8 cellular contexts compared by ENCODE assay signal in genomic region chr22:30485362-30485988, GRCh38. TPM values are rescaled to one million over a fixed set of nuclear protein-coding genes. Genes with fewer than 3 reads are reported as not detected.
DNase-seq lines count a peak whose midpoint lies in the region; ATAC-seq and TF ChIP-seq lines count a peak whose summit lies in the region.

No MANE protein-coding gene starts in this region.

- H3K4me1 Mint-ChIP-seq in brain (peaks cover 4% of the 10 kb centered on the region), immature natural killer cell (no peaks in the 10 kb centered on the region)

- no peaks in the 10 kb centered on the region for H3K4me1 ChIP-seq in KMS-11 (ENCODE audit: low read depth, poor library complexity, severe bottlenecking)

- ATAC-seq in GM18868 (IDR thresholded peaks at IDR 0.05; ENCODE audit: unreplicated experiment) (no peak), GM21423 (IDR thresholded peaks at IDR 0.05; ENCODE audit: unreplicated experiment) (no peak)

- H3K4me3 Mint-ChIP-seq in brain (no peak overlapping the region), immature natural killer cell (no peak overlapping the region)

- H3K9ac ChIP-seq in KMS-11: no peak overlapping the region

- no peaks in the 10 kb centered on the region for H3K79me2 ChIP-seq in KMS-11 (ENCODE audit: insufficient read depth, low read depth)

- DNase-seq in GM12865 (ENCODE audit: low read depth): peak; percentile 74
- peak; percentile 68 to 75 (median 69) for DNase-seq in immature natural killer cell
- peak; percentile 78 for DNase-seq in stimulated activated CD4-positive, alpha-beta T cell treated with anti-CD3 and anti-CD28 coated beads, Interleukin-15, amount 100 ng/mL, for 24 hours

- peaks cover 36% of the 10 kb centered on the region; the same call in 1 of the 2 replicates for H3K27me3 ChIP-seq in KMS-11 (ENCODE audit: insufficient read depth, low read depth)

- peaks cover 11% of the 10 kb centered on the region for H3K27me3 Mint-ChIP-seq in brain
- H3K27me3 Mint-ChIP-seq in immature natural killer cell (ENCODE audit: low read depth in 3 of 3): peaks cover 4 to 16% (median 5%) of the 10 kb centered on the region in 3 donors

- H3K36me3 Mint-ChIP-seq in brain (no peaks in the 10 kb centered on the region), immature natural killer cell (no peaks in the 10 kb centered on the region)

- H4K20me1 ChIP-seq in KMS-11 (ENCODE audit: insufficient read depth): no peaks in the 10 kb centered on the region

- H3K27ac ChIP-seq in KMS-11 (no peak overlapping the region), VCaP (peak overlapping the region; percentile 88)

- H3K9me3 Mint-ChIP-seq in brain (peaks cover 0 to 11% (median 0%) of the 10 kb centered on the region in 5 experiments), immature natural killer cell (no peaks in the 10 kb centered on the region)

- no peaks in the 10 kb centered on the region for H3K36me3 ChIP-seq in KMS-11 (ENCODE audit: insufficient read depth)

- TF ChIP-seq CTCF in GM12865 (IDR thresholded peaks at IDR 0.05; ENCODE audit: insufficient read depth, low read depth, low read length, missing control alignments) (peak; percentile 90), KMS-11 (conservative IDR thresholded peaks at IDR 0.05; ENCODE audit: low read depth, low read length) (peak; percentile 89), VCaP (conservative IDR thresholded peaks at IDR 0.05) (peak; percentile 84), brain (conservative IDR thresholded peaks at IDR 0.05) (peak; percentile 89 to 94)

- H3K27ac Mint-ChIP-seq in brain (no peak overlapping the region), immature natural killer cell (no peak overlapping the region)

- H2AFZ ChIP-seq in KMS-11 (ENCODE audit: low read depth): 0 out of 2 replicates have a peak overlapping the region, but pooled peaks have one; percentile 19

- no peak overlapping the region for H3K4me2 ChIP-seq in KMS-11

- H3K4me3 ChIP-seq in GM12865 (ENCODE audit: low read depth, low read length) (no peak overlapping the region), KMS-11 (IDR thresholded peaks at IDR 0.05; ENCODE audit: insufficient read depth, low read depth, low read length) (no peak overlapping the region)

RNA-seq across cellular contexts. Expression of gene SEC14L3, which starts 13.7 kb away (rescaled TPM):
- polyA plus RNA-seq in brain (ENCODE audit: insufficient read depth, low read depth, low replicate concordance) (not detected), immature natural killer cell (not detected)

RNA-seq across cellular contexts. Expression of gene SEC14L4, which starts 20.0 kb away (rescaled TPM):
- polyA plus RNA-seq in brain (ENCODE audit: insufficient read depth, low read depth, low replicate concordance) (not detected), immature natural killer cell (not detected)

RNA-seq across cellular contexts. Expression of gene MTFP1, which starts 59.9 kb away (rescaled TPM):
- polyA plus RNA-seq in brain (ENCODE audit: insufficient read depth, low read depth, low replicate concordance) (10.5 TPM), immature natural killer cell (10 to 100 TPM; 18.7 to 41.3 (median 32.0) TPM)
